In the genomic region with DNA sequence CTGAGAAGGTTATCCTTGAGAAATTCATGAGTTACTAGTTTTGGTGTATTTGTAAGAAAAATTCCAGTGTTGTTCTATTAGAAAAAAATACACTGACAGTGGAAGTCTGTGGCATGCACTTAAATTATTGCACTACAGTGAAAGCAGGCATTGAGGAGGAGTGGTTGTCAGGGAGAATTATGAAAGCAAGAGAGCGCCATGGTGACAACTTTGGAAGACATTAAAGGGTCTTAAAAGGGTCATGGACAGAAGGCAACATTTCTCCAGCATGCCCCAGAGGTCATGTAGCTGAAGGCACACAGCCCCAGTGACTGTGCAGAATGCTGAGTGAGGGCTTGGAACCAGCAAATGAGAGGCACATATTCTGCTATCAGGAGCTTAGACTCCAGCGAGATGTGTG, we compare ENCODE assay signal across 24 cellular contexts.
A peak's percentile ranks its signal among the peaks of the same experiment; 100 is the strongest.
DNase-seq lines count a peak whose midpoint lies in the region; ATAC-seq and TF ChIP-seq lines count a peak whose summit lies in the region.
"Had no signal": no experiment of that assay in that cellular context is flagged by ENCODE, and none has a peak within 500 bp of the region (broad histone marks: within the 10 kb centered on the region; RNA-seq: fewer than 3 reads in every experiment).

No MANE protein-coding gene starts in this region.

- H3K9ac ChIP-seq in neuronal stem cell (ENCODE audit: low read depth, low read length, poor library complexity) = no peak overlapping the region
- H3K9ac ChIP-seq: BLaER1 treated with 17β-estradiol and CSF1 and Interleukin-3, amounts not matched to agents 10 nM and 100 nM had no signal

- H2BK15ac ChIP-seq in neuronal stem cell (ENCODE audit: low read length) = no peak overlapping the region

- ATAC-seq in heart right ventricle (no peak), GM18858 (IDR thresholded peaks at IDR 0.05; ENCODE audit: unreplicated experiment) (no peak)
- no peak for ATAC-seq in natural killer cell treated with Interleukin-12 subunit alpha and Interleukin-12 subunit beta and Interleukin-15 and Interleukin-18, amount 100 ng/mL, for 72 hours
- ATAC-seq: GM12878 had no signal

- no peaks in the 10 kb centered on the region for H3K9me3 ChIP-seq in neuronal stem cell (replicated peaks in 1 of 2; ENCODE audit: control insufficient read depth in 2 of 2, insufficient read depth in 1 of 2, low read depth in 1 of 2, low read length in 2 of 2)
- peaks cover 0 to 4% (median 0%) of the 10 kb centered on the region in 11 donors for H3K9me3 ChIP-seq in heart right ventricle
- H3K9me3 ChIP-seq: BLaER1 treated with 17β-estradiol and CSF1 and Interleukin-3, amounts not matched to agents 10 nM and 100 nM had no signal

- no peaks in the 10 kb centered on the region for H3K9me3 Mint-ChIP-seq in nephron progenitor cell
- peaks cover 15% of the 10 kb centered on the region for H3K9me3 Mint-ChIP-seq in natural killer cell treated with Interleukin-12 subunit alpha and Interleukin-12 subunit beta and Interleukin-15 and Interleukin-18, amount 100 ng/mL, for 72 hours
- H3K9me3 Mint-ChIP-seq: CD4-positive, alpha-beta T cell had no signal

- H2BK5ac ChIP-seq in neuronal stem cell (ENCODE audit: low read length) = no peak overlapping the region

- peaks cover 58% of the 10 kb centered on the region for H3K4me1 Mint-ChIP-seq in nephron progenitor cell
- H3K4me1 Mint-ChIP-seq in natural killer cell treated with Interleukin-12 subunit alpha and Interleukin-12 subunit beta and Interleukin-15 and Interleukin-18, amount 100 ng/mL, for 72 hours (ENCODE audit: low read depth in 2 of 2) = no peaks in the 10 kb centered on the region
- H3K4me1 Mint-ChIP-seq: B cell; CD8-positive, alpha-beta memory T cell had no signal

- H3K27me3 ChIP-seq in neuronal stem cell (ENCODE audit: control insufficient read depth in 3 of 3, insufficient read depth in 3 of 3, low read depth in 1 of 3, low read length in 3 of 3) = no peaks in the 10 kb centered on the region
- no peaks in the 10 kb centered on the region for H3K27me3 ChIP-seq in heart right ventricle
- H3K27me3 ChIP-seq: BLaER1 treated with 17β-estradiol and CSF1 and Interleukin-3, amounts not matched to agents 10 nM and 100 nM had no signal

- no peak overlapping the region for H2BK12ac ChIP-seq in neuronal stem cell (ENCODE audit: low read length)

- peak; percentile 75 for DNase-seq in left kidney (ENCODE audit: low read depth, low spot score)
- DNase-seq in nephron progenitor cell = peak; percentile 12
- no peak for DNase-seq in neuronal stem cell (ENCODE audit: low spot score)
- DNase-seq in retina = peak; percentile 31
- DNase-seq in heart right ventricle = no peak
- no peak for DNase-seq in stimulated activated CD4-positive, alpha-beta T cell treated with anti-CD3 and anti-CD28 coated beads, Interleukin-1b, Interleukin-23, amount 100 ng/mL, for 48 hours
- no peak for DNase-seq in natural killer cell treated with Interleukin-12 subunit alpha and Interleukin-12 subunit beta and Interleukin-15 and Interleukin-18, amount 100 ng/mL, for 72 hours (ENCODE audit: low spot score)
- DNase-seq: 8988T; ACHN; CD4-positive, alpha-beta T cell; CD8-positive, alpha-beta memory T cell; COR-L47; DMS 273 treated with DMSO at 0.1 percent for 48 hours; DMS153; DMS53; DMS79; DND-41; EL; GDM1 had no signal

- H3K18ac ChIP-seq in neuronal stem cell (ENCODE audit: low read length) = no peak overlapping the region

- intact Hi-C loops in heart right ventricle (cut with DNase I) = no loop called here

- H3K4me3 Mint-ChIP-seq in nephron progenitor cell = no peak overlapping the region
- no peak overlapping the region for H3K4me3 Mint-ChIP-seq in natural killer cell treated with Interleukin-12 subunit alpha and Interleukin-12 subunit beta and Interleukin-15 and Interleukin-18, amount 100 ng/mL, for 72 hours
- H3K4me3 Mint-ChIP-seq: B cell; CD4-positive, alpha-beta T cell; CD8-positive, alpha-beta memory T cell had no signal

- no peaks in the 10 kb centered on the region for H3K27me3 Mint-ChIP-seq in nephron progenitor cell (ENCODE audit: low read depth, poor library complexity)
- no peaks in the 10 kb centered on the region for H3K27me3 Mint-ChIP-seq in natural killer cell treated with Interleukin-12 subunit alpha and Interleukin-12 subunit beta and Interleukin-15 and Interleukin-18, amount 100 ng/mL, for 72 hours
- H3K27me3 Mint-ChIP-seq: B cell; CD4-positive, alpha-beta T cell; CD8-positive, alpha-beta memory T cell had no signal

- H2AFZ ChIP-seq in neuronal stem cell (ENCODE audit: low read length) = peak overlapping the region; percentile 0

- no peak overlapping the region for H4K8ac ChIP-seq in neuronal stem cell (ENCODE audit: low read depth, low read length)

- H3K36me3 Mint-ChIP-seq in nephron progenitor cell (ENCODE audit: low read depth) = no peaks in the 10 kb centered on the region
- no peaks in the 10 kb centered on the region for H3K36me3 Mint-ChIP-seq in natural killer cell treated with Interleukin-12 subunit alpha and Interleukin-12 subunit beta and Interleukin-15 and Interleukin-18, amount 100 ng/mL, for 72 hours
- H3K36me3 Mint-ChIP-seq: CD8-positive, alpha-beta memory T cell had no signal

- H3K4me2 ChIP-seq in neuronal stem cell (ENCODE audit: insufficient read depth, low read length, poor library complexity, severe bottlenecking) = no peak overlapping the region
- H3K4me2 ChIP-seq: BLaER1 treated with 17β-estradiol and CSF1 and Interleukin-3, amounts not matched to agents 10 nM and 100 nM had no signal

- no peak overlapping the region for H2BK120ac ChIP-seq in neuronal stem cell (ENCODE audit: low read depth, low read length)

- peak overlapping the region; percentile 3 for H3K27ac Mint-ChIP-seq in nephron progenitor cell
- no peak overlapping the region for H3K27ac Mint-ChIP-seq in natural killer cell treated with Interleukin-12 subunit alpha and Interleukin-12 subunit beta and Interleukin-15 and Interleukin-18, amount 100 ng/mL, for 72 hours
- H3K27ac Mint-ChIP-seq: B cell; CD4-positive, alpha-beta T cell; CD8-positive, alpha-beta memory T cell had no signal

- H3K4ac ChIP-seq in neuronal stem cell (ENCODE audit: low read length) = no peak overlapping the region

- H3K4me1 ChIP-seq in neuronal stem cell (ENCODE audit: control insufficient read depth in 2 of 2, insufficient read depth in 1 of 2, low read depth in 1 of 2, low read length in 2 of 2) (peaks cover 0 to 19% of the 10 kb centered on the region in 2 donors), heart right ventricle (no peaks in the 10 kb centered on the region)

- H2AK5ac ChIP-seq in neuronal stem cell (ENCODE audit: low read depth, low read length) = no peak overlapping the region

- H3K27ac ChIP-seq in neuronal stem cell (replicated peaks; ENCODE audit: low read length) (no peak overlapping the region), heart right ventricle (no peak overlapping the region)
- H3K27ac ChIP-seq: BLaER1 treated with 17β-estradiol and CSF1 and Interleukin-3, amounts not matched to agents 10 nM and 100 nM; C4-2B had no signal

- no peaks in the 10 kb centered on the region for H3K36me3 ChIP-seq in neuronal stem cell (replicated peaks in 1 of 2; ENCODE audit: control insufficient read depth in 2 of 2, insufficient read depth in 2 of 2, low read length in 2 of 2)
- H3K36me3 ChIP-seq in heart right ventricle = no peaks in the 10 kb centered on the region
- H3K36me3 ChIP-seq: BLaER1 treated with 17β-estradiol and CSF1 and Interleukin-3, amounts not matched to agents 10 nM and 100 nM had no signal

- H3K23ac ChIP-seq in neuronal stem cell (ENCODE audit: low read depth, low read length, poor library complexity) = no peak overlapping the region

- H3K4me3 ChIP-seq in neuronal stem cell (ENCODE audit: low read length in 2 of 2) = no peak overlapping the region
- H3K4me3 ChIP-seq in heart right ventricle = no peak overlapping the region
- H3K4me3 ChIP-seq: BLaER1 treated with 17β-estradiol and CSF1 and Interleukin-3, amounts not matched to agents 10 nM and 100 nM; GM12878 had no signal

- WGBS in neuronal stem cell (ENCODE audit: extremely low coverage in 2 of 2, insufficient read length in 2 of 2, insufficient replicate concordance in 1 of 2), 2 donors = no CpG with 5 or more reads among the region's 2 CpGs
- 76 to 79% methylated on average over 2 of the region's 2 CpGs for WGBS in heart right ventricle, 2 donors

- no peak overlapping the region for H3K14ac ChIP-seq in neuronal stem cell (ENCODE audit: low read length)

- H4K91ac ChIP-seq in neuronal stem cell (ENCODE audit: low read depth, low read length, poor library complexity) = no peak overlapping the region

- no peaks in the 10 kb centered on the region for H3K79me1 ChIP-seq in neuronal stem cell (ENCODE audit: low read depth, low read length)

- TF ChIP-seq CTCF in nephron progenitor cell (IDR thresholded peaks at IDR 0.05) = no peak
- no peak for TF ChIP-seq CTCF in heart right ventricle (IDR thresholded peaks at IDR 0.05)

Comparison
In these comparisons a context has a peak if more than half of its experiments do, and no peak if none do; other contexts are left out.
1. DNase-seq: peak in left kidney (single experiment), nephron progenitor cell (single experiment) and retina (single experiment); none in neuronal stem cell (single experiment), heart right ventricle (0 of 2), stimulated activated CD4-positive, alpha-beta T cell treated with anti-CD3 and anti-CD28 coated beads, Interleukin-1b, Interleukin-23, amount 100 ng/mL, for 48 hours (single experiment) and natural killer cell treated with Interleukin-12 subunit alpha and Interleukin-12 subunit beta and Interleukin-15 and Interleukin-18, amount 100 ng/mL, for 72 hours (single experiment).